In genomic region chr22:34722901-34723300, GRCh38 we compare ENCODE assay signal across 28 cellular contexts.
"Had no signal": no experiment of that assay in that cellular context is flagged by ENCODE, and none has a peak within 500 bp of the region (broad histone marks: within the 10 kb centered on the region; RNA-seq: fewer than 3 reads in every experiment).

No MANE protein-coding gene starts in this region.

- H3K4me1 Mint-ChIP-seq: stimulated activated effector memory CD8-positive, alpha-beta T cell treated with anti-CD3 and anti-CD28 coated beads, Interleukin-12 subunit alpha, Interleukin-12 subunit beta, amount 100 ng/mL, for 72 hours; stimulated activated memory B cell treated with anti-CD40 and anti-IgM and Interleukin-4, amounts not matched to agents 10 μg/mL and 1 μg/mL and 100 μg/mL, for 72 hours; stimulated activated naive B cell treated with anti-CD40 and anti-IgM and Interleukin-4, amounts not matched to agents 10 μg/mL and 1 μg/mL and 100 μg/mL, for 72 hours; stimulated activated naive CD8-positive, alpha-beta T cell treated with anti-CD3 and anti-CD28 coated beads, Interleukin-15, amount 100 ng/mL, for 72 hours had no signal

- H3K4me3 ChIP-seq: stomach, suprapubic skin, testis, thoracic aorta, thyroid gland, tibial artery, tibial nerve, transverse colon, upper lobe of left lung, upper lobe of right lung, uterus, vagina had no signal

- H3K36me3 Mint-ChIP-seq: stimulated activated effector memory CD8-positive, alpha-beta T cell treated with anti-CD3 and anti-CD28 coated beads, Interleukin-12 subunit alpha, Interleukin-12 subunit beta, amount 100 ng/mL, for 72 hours; stimulated activated memory B cell treated with anti-CD40 and anti-IgM and Interleukin-4, amounts not matched to agents 10 μg/mL and 1 μg/mL and 100 μg/mL, for 72 hours; stimulated activated naive B cell treated with anti-CD40 and anti-IgM and Interleukin-4, amounts not matched to agents 10 μg/mL and 1 μg/mL and 100 μg/mL, for 72 hours; type B pancreatic cell had no signal

- H3K27ac Mint-ChIP-seq: stimulated activated effector memory CD8-positive, alpha-beta T cell treated with anti-CD3 and anti-CD28 coated beads, Interleukin-12 subunit alpha, Interleukin-12 subunit beta, amount 100 ng/mL, for 72 hours; stimulated activated memory B cell treated with anti-CD40 and anti-IgM and Interleukin-4, amounts not matched to agents 10 μg/mL and 1 μg/mL and 100 μg/mL, for 72 hours; stimulated activated naive B cell treated with anti-CD40 and anti-IgM and Interleukin-4, amounts not matched to agents 10 μg/mL and 1 μg/mL and 100 μg/mL, for 72 hours; stimulated activated naive CD8-positive, alpha-beta T cell treated with anti-CD3 and anti-CD28 coated beads, Interleukin-15, amount 100 ng/mL, for 72 hours; stimulated activated naive CD8-positive, alpha-beta T cell treated with anti-CD3 and anti-CD28 coated beads, Interleukin-15, Interleukin-2, amounts not matched to agents 100 ng/mL and 50 ng/mL, for 24 hours; type B pancreatic cell had no signal

- DNase-seq: stimulated activated CD4-positive, alpha-beta T cell treated with anti-CD3 and anti-CD28 coated beads, Interleukin-2, amount 100 ng/mL, for 48 hours; stimulated activated CD4-positive, alpha-beta T cell treated with anti-CD3 and anti-CD28 coated beads, Interleukin-4, amount 100 ng/mL, for 1 hour; stimulated activated CD4-positive, alpha-beta T cell treated with anti-CD3 and anti-CD28 coated beads, Interleukin-4, amount 100 ng/mL, for 24 hours; stimulated activated CD4-positive, alpha-beta T cell treated with anti-CD3 and anti-CD28 coated beads, Interleukin-4, amount 100 ng/mL, for 4 hours; stimulated activated CD8-positive, alpha-beta memory T cell treated with anti-CD3 and anti-CD28 coated beads, Interleukin-4, amount 100 ng/mL, for 48 hours; stimulated activated naive B cell treated with anti-CD40 and anti-IgM and Interleukin-4, amounts not matched to agents 10 μg/mL and 1 μg/mL and 100 μg/mL, for 72 hours; stimulated activated naive CD4-positive, alpha-beta T cell; stimulated activated naive CD4-positive, alpha-beta T cell treated with Interleukin-2 at 50 U/mL for 16 hours; stimulated activated naive CD8-positive, alpha-beta T cell treated with anti-CD3 and anti-CD28 coated beads, Interleukin-15, amount 100 ng/mL, for 72 hours; stimulated activated naive CD8-positive, alpha-beta T cell treated with anti-CD3 and anti-CD28 coated beads, Interleukin-15, Interleukin-2, amounts not matched to agents 100 U/mL and 50 U/mL, for 24 hours; stomach; substantia nigra; testis; thyroid gland; tibial artery; transverse colon; trophoblast cell; upper lobe of left lung; upper lobe of right lung; uterus had no signal

- H3K4me3 Mint-ChIP-seq: stimulated activated effector memory CD8-positive, alpha-beta T cell treated with anti-CD3 and anti-CD28 coated beads, Interleukin-12 subunit alpha, Interleukin-12 subunit beta, amount 100 ng/mL, for 72 hours; stimulated activated memory B cell treated with anti-CD40 and anti-IgM and Interleukin-4, amounts not matched to agents 10 μg/mL and 1 μg/mL and 100 μg/mL, for 72 hours; stimulated activated naive B cell treated with anti-CD40 and anti-IgM and Interleukin-4, amounts not matched to agents 10 μg/mL and 1 μg/mL and 100 μg/mL, for 72 hours; stimulated activated naive CD8-positive, alpha-beta T cell treated with anti-CD3 and anti-CD28 coated beads, Interleukin-15, amount 100 ng/mL, for 72 hours; stimulated activated naive CD8-positive, alpha-beta T cell treated with anti-CD3 and anti-CD28 coated beads, Interleukin-15, Interleukin-2, amounts not matched to agents 100 ng/mL and 50 ng/mL, for 24 hours; type B pancreatic cell had no signal

- H3K27ac ChIP-seq: stomach, suprapubic skin, testis, thoracic aorta, thyroid gland, tibial artery, tibial nerve, transverse colon, upper lobe of left lung, upper lobe of right lung, uterus, vagina had no signal

- ATAC-seq: stimulated activated effector memory CD8-positive, alpha-beta T cell treated with anti-CD3 and anti-CD28 coated beads, Interleukin-12 subunit alpha, Interleukin-12 subunit beta, amount 100 ng/mL, for 72 hours; stimulated activated memory B cell treated with anti-CD40 and anti-IgM and Interleukin-4, amounts not matched to agents 10 μg/mL and 1 μg/mL and 100 μg/mL, for 72 hours; stimulated activated naive B cell treated with anti-CD40 and anti-IgM and Interleukin-4, amounts not matched to agents 10 μg/mL and 1 μg/mL and 100 μg/mL, for 72 hours; stimulated activated naive CD8-positive, alpha-beta T cell treated with anti-CD3 and anti-CD28 coated beads, Interleukin-15, amount 100 ng/mL, for 72 hours; stimulated activated naive CD8-positive, alpha-beta T cell treated with anti-CD3 and anti-CD28 coated beads, Interleukin-15, Interleukin-2, amounts not matched to agents 100 U/mL and 50 U/mL, for 24 hours; upper lobe of right lung had no signal

- H3K9me3 ChIP-seq: testis, thyroid gland, upper lobe of right lung, uterus had no signal

- H3K4me1 ChIP-seq: stomach, suprapubic skin, testis, thyroid gland, tibial artery, tibial nerve, transverse colon, upper lobe of left lung, upper lobe of right lung, uterus, vagina had no signal

- H3K27me3 ChIP-seq: stomach, suprapubic skin, testis, thyroid gland, tibial artery, tibial nerve, transverse colon, upper lobe of left lung, upper lobe of right lung, uterus, vagina had no signal

- H3K36me3 ChIP-seq: stomach, suprapubic skin, thoracic aorta, thyroid gland, tibial artery, tibial nerve, transverse colon, upper lobe of left lung, upper lobe of right lung, uterus, vagina had no signal
